Comparison of ENCODE assay signal across 1 cellular context in genomic region chr12:53052419-53053222, GRCh38.
TF ChIP-seq lines count a peak whose summit lies in the region.

No MANE protein-coding gene starts in this region.

TF ChIP-seq in H1, 55 proteins besides CTCF, POLR2A, EP300 and RAD21:
- no peak for TF ChIP-seq CREB1 (IDR thresholded peaks at IDR 0.05)
- no peak for TF ChIP-seq SP4 (IDR thresholded peaks at IDR 0.05; ENCODE audit: low read length)
- no peak for TF ChIP-seq CHD2 (IDR thresholded peaks at IDR 0.05; ENCODE audit: low read length)
- no peak for TF ChIP-seq CBX5 (IDR thresholded peaks at IDR 0.05; ENCODE audit: low read depth, low read length)
- TF ChIP-seq CHD7 (IDR thresholded peaks at IDR 0.05; ENCODE audit: insufficient replicate concordance, low read length): no peak
- TF ChIP-seq JUND (IDR thresholded peaks at IDR 0.05; ENCODE audit: low read length): no peak
- no peak for TF ChIP-seq NANOG (IDR thresholded peaks at IDR 0.05; ENCODE audit: insufficient read depth, low read depth, low read length, poor library complexity, severe bottlenecking)
- TF ChIP-seq SUZ12 (IDR thresholded peaks at IDR 0.05; ENCODE audit: low read length): no peak
- no peak for TF ChIP-seq KDM1A (IDR thresholded peaks at IDR 0.05; ENCODE audit: borderline replicate concordance, low read length)
- TF ChIP-seq SIN3A (conservative IDR thresholded peaks at IDR 0.05 in 1 of 2, IDR thresholded peaks at IDR 0.05 in 1 of 2; ENCODE audit: low read depth in 1 of 2, low read length in 2 of 2): no peak
- TF ChIP-seq ZNF274 (IDR thresholded peaks at IDR 0.05; ENCODE audit: borderline replicate concordance, extremely low read depth, low read length): no peak
- TF ChIP-seq POLR2AphosphoS5 (IDR thresholded peaks at IDR 0.05; ENCODE audit: low read depth, low read length): no peak
TF ChIP-seq in H1: peak in this region for 0.
